1 cellular context compared by ENCODE assay signal in genomic region chr11:38446336-38446735, GRCh38.
TF ChIP-seq lines count a peak whose summit lies in the region.

No MANE protein-coding gene starts in this region.

TF ChIP-seq in H1, 55 proteins besides CTCF, POLR2A, EP300 and RAD21 (continued from another document):
- TF ChIP-seq E2F6 (IDR thresholded peaks at IDR 0.05) (no peak), RBBP5 (IDR thresholded peaks at IDR 0.05; ENCODE audit: borderline replicate concordance, low read depth, low read length) (no peak), GTF2F1 (IDR thresholded peaks at IDR 0.05; ENCODE audit: borderline replicate concordance, low read depth, low read length) (no peak), NANOG (IDR thresholded peaks at IDR 0.05; ENCODE audit: insufficient read depth, low read depth, low read length, poor library complexity, severe bottlenecking) (no peak), PHF8 (conservative IDR thresholded peaks at IDR 0.05; ENCODE audit: low read depth, low read length) (no peak), EZH2 (IDR thresholded peaks at IDR 0.05; ENCODE audit: low read depth, low read length, severe bottlenecking) (no peak), ASH2L (IDR thresholded peaks at IDR 0.05; ENCODE audit: low read length) (no peak), TEAD4 (IDR thresholded peaks at IDR 0.05; ENCODE audit: low read depth, low read length) (no peak), GABPA (IDR thresholded peaks at IDR 0.05; ENCODE audit: borderline replicate concordance, insufficient read depth, low read length) (no peak), EGR1 (IDR thresholded peaks at IDR 0.05; ENCODE audit: borderline replicate concordance, low read depth, low read length) (no peak)
- TF ChIP-seq, protein P1, sequence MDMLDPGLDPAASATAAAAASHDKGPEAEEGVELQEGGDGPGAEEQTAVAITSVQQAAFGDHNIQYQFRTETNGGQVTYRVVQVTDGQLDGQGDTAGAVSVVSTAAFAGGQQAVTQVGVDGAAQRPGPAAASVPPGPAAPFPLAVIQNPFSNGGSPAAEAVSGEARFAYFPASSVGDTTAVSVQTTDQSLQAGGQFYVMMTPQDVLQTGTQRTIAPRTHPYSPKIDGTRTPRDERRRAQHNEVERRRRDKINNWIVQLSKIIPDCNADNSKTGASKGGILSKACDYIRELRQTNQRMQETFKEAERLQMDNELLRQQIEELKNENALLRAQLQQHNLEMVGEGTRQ (IDR thresholded peaks at IDR 0.05; ENCODE audit: low read length): no peak
- TF ChIP-seq, protein P2, sequence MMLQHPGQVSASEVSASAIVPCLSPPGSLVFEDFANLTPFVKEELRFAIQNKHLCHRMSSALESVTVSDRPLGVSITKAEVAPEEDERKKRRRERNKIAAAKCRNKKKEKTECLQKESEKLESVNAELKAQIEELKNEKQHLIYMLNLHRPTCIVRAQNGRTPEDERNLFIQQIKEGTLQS (IDR thresholded peaks at IDR 0.05; ENCODE audit: insufficient read depth, low read depth, low read length): no peak
TF ChIP-seq in H1: peak in this region for 0.
